29 cellular contexts compared by ENCODE assay signal in genomic region chrX:48904180-48904579, GRCh38.
"Had no signal": no experiment of that assay in that cellular context is flagged by ENCODE, and none has a peak within 500 bp of the region (broad histone marks: within the 10 kb centered on the region; RNA-seq: fewer than 3 reads in every experiment).

No MANE protein-coding gene starts in this region.

- H3K27me3 ChIP-seq: adrenal gland, cardiac muscle cell, esophagus squamous epithelium, heart right ventricle, left lung, neutrophil, ovary, right lobe of liver, suprapubic skin, tibial artery, upper lobe of right lung had no signal

- H3K4me3 ChIP-seq: adrenal gland, cardiac muscle cell, esophagus squamous epithelium, heart right ventricle, left lung, lung, ovary, right lobe of liver, SK-N-MC, skin epidermis, suprapubic skin, tibial artery, upper lobe of right lung had no signal

- H3K27me3 Mint-ChIP-seq: activated naive CD8-positive, alpha-beta T cell treated with anti-CD3 and anti-CD28 coated beads for 36 hours; activated T-helper 17 cell treated with anti-CD3 and anti-CD28 coated beads, Interleukin-2, amount 50 U/mL, for 72 hours; progenitor cell of endocrine pancreas had no signal

- H3K36me3 ChIP-seq: ovary had no signal

- H3K27ac Mint-ChIP-seq: activated T-helper 17 cell treated with anti-CD3 and anti-CD28 coated beads, Interleukin-2, amount 50 U/mL, for 72 hours; progenitor cell of endocrine pancreas had no signal

- H3K9me3 ChIP-seq: adrenal gland, esophagus squamous epithelium, heart right ventricle, left lung, neutrophil, ovary, right lobe of liver, suprapubic skin, tibial artery, upper lobe of right lung had no signal

- H3K4me1 ChIP-seq: suprapubic skin, tibial artery, upper lobe of right lung had no signal

- H3K4me3 Mint-ChIP-seq: activated naive CD8-positive, alpha-beta T cell treated with anti-CD3 and anti-CD28 coated beads for 36 hours; activated T-helper 17 cell treated with anti-CD3 and anti-CD28 coated beads, Interleukin-2, amount 50 U/mL, for 72 hours; natural killer cell treated with Interleukin-12 subunit alpha and Interleukin-12 subunit beta and Interleukin-15 and Interleukin-18, amount 100 ng/mL, for 72 hours; stimulated activated effector memory CD8-positive, alpha-beta T cell treated with anti-CD3 and anti-CD28 coated beads, Interleukin-12 subunit alpha, Interleukin-12 subunit beta, amount 100 ng/mL, for 72 hours had no signal

- H3K27ac ChIP-seq: adrenal gland, cardiac muscle cell, epithelial cell of prostate, esophagus squamous epithelium, heart right ventricle, left lung, neutrophil, ovary, right lobe of liver, SK-N-MC, skin epidermis, suprapubic skin, tibial artery, upper lobe of right lung, VCaP had no signal

- DNase-seq: activated CD4-positive, alpha-beta T cell treated with anti-CD3 and anti-CD28 coated beads, Interleukin-2, amount 50 U/mL, for 1 hour; activated gamma-delta T cell treated with Interleukin-2 at 50 U/mL for 16 hours; activated naive CD8-positive, alpha-beta T cell treated with anti-CD3 and anti-CD28 coated beads for 36 hours; activated T-cell treated with anti-CD3 and anti-CD28 coated beads for 4 hours; adrenal gland; esophagus squamous epithelium; foreskin melanocyte; heart right ventricle; left lung; mesendoderm; ovary; right lobe of liver; stimulated activated CD4-positive, alpha-beta T cell treated with anti-CD3 and anti-CD28 coated beads, Interleukin-4, amount 100 ng/mL, for 24 hours; tibial artery; upper lobe of right lung had no signal

- ATAC-seq: activated CD4-positive, CD25-positive, alpha-beta regulatory T cell treated with anti-CD3 and anti-CD28 coated beads, Interleukin-2, amount 50 U/mL, for 24 hours; activated T-helper 17 cell treated with anti-CD3 and anti-CD28 coated beads, Interleukin-2, amount 50 U/mL, for 72 hours; left lung; stimulated activated effector memory CD8-positive, alpha-beta T cell treated with anti-CD3 and anti-CD28 coated beads, Interleukin-12 subunit alpha, Interleukin-12 subunit beta, amount 100 ng/mL, for 72 hours; upper lobe of right lung had no signal

- H3K9me3 Mint-ChIP-seq: activated naive CD8-positive, alpha-beta T cell treated with anti-CD3 and anti-CD28 coated beads for 36 hours; activated T-helper 17 cell treated with anti-CD3 and anti-CD28 coated beads, Interleukin-2, amount 50 U/mL, for 72 hours; natural killer cell treated with Interleukin-12 subunit alpha and Interleukin-12 subunit beta and Interleukin-15 and Interleukin-18, amount 100 ng/mL, for 72 hours; stimulated activated effector memory CD8-positive, alpha-beta T cell treated with anti-CD3 and anti-CD28 coated beads, Interleukin-12 subunit alpha, Interleukin-12 subunit beta, amount 100 ng/mL, for 72 hours had no signal

- H3K4me1 Mint-ChIP-seq: activated T-helper 17 cell treated with anti-CD3 and anti-CD28 coated beads, Interleukin-2, amount 50 U/mL, for 72 hours; brain had no signal
